1 cellular context compared by ENCODE assay signal in the genomic region with DNA sequence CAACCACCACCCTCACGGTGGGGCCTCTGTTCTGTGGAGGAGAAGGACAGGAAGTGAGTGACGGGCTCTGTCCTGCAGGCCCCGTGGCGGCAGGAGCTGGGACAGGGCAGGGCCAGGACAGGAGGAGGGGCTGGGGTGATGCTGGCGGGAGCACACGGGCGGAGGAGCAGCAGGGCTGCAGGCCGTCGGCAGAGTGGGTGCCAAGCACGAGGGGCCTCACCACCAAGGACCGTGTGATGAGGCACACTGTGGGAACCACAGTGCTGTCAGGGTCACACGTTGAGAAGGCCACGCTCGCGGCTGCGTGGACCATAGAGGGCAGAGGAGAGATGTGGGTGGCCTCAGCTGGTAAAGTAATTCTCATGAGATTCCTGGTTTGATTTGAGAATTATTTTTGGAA.
TF ChIP-seq lines count a peak whose summit lies in the region.

No MANE protein-coding gene starts in this region.

TF ChIP-seq in K562, 482 proteins besides CTCF, POLR2A, EP300 and RAD21:
- TF ChIP-seq RBFOX2 (IDR thresholded peaks at IDR 0.05; ENCODE audit: low read depth, low read length), result peak; percentile 35; the same call in 1 of the 2 replicates
- TF ChIP-seq, protein P1, sequence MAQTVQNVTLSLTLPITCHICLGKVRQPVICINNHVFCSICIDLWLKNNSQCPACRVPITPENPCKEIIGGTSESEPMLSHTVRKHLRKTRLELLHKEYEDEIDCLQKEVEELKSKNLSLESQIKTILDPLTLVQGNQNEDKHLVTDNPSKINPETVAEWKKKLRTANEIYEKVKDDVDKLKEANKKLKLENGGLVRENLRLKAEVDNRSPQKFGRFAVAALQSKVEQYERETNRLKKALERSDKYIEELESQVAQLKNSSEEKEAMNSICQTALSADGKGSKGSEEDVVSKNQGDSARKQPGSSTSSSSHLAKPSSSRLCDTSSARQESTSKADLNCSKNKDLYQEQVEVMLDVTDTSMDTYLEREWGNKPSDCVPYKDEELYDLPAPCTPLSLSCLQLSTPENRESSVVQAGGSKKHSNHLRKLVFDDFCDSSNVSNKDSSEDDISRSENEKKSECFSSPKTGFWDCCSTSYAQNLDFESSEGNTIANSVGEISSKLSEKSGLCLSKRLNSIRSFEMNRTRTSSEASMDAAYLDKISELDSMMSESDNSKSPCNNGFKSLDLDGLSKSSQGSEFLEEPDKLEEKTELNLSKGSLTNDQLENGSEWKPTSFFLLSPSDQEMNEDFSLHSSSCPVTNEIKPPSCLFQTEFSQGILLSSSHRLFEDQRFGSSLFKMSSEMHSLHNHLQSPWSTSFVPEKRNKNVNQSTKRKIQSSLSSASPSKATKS (CRISPR knock-in tag; IDR thresholded peaks at IDR 0.05), result no peak
- TF ChIP-seq RBM22 (IDR thresholded peaks at IDR 0.05; ENCODE audit: low read depth, low read length, poor library complexity, severe bottlenecking), result peak; percentile 29
TF ChIP-seq in K562: peak in this region for 2.
